In the genomic region with DNA sequence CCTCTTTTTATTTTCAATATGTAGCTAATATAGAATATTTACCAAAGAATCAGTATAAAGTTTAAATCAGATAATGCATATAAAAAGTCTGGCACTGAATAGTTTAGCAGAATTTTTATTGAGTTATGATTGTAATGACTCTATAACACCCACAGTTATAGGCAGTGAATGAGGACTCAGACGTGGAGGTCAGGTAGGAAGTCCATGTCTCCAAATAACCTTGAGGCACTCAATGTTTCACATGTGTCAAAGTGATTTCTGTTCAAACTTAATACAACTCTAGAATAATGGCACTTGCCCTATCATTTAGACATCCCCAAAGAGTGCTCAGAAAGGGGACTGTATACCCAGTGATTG, we compare ENCODE assay signal across 20 cellular contexts.
"Had no signal": no experiment of that assay in that cellular context is flagged by ENCODE, and none has a peak within 500 bp of the region (broad histone marks: within the 10 kb centered on the region; RNA-seq: fewer than 3 reads in every experiment).

No MANE protein-coding gene starts in this region.

- H3K27ac ChIP-seq: coronary artery, dorsolateral prefrontal cortex, esophagus muscularis mucosa, foreskin keratinocyte, gastroesophageal sphincter, heart left ventricle, hepatocyte, left lung, lower lobe of right lung had no signal

- H3K4me3 ChIP-seq: coronary artery, dorsolateral prefrontal cortex, esophagus muscularis mucosa, gastroesophageal sphincter, heart left ventricle, hepatocyte, left lung, lower lobe of right lung had no signal

- DNase-seq: dermis blood vessel endothelial cell; effector CD4-positive, alpha-beta T cell; effector memory CD4-positive, alpha-beta T cell; foreskin keratinocyte; heart left ventricle; hypothalamus; immature natural killer cell; islet precursor cell; kidney; kidney glomerular epithelial cell; left lung; left ventricle myocardium superior; lower lobe of right lung; mesenchymal stem cell; naive thymus-derived CD4-positive, alpha-beta T cell had no signal

- ATAC-seq: foreskin keratinocyte; gastroesophageal sphincter; heart left ventricle; left ventricle myocardium superior; naive thymus-derived CD4-positive, alpha-beta T cell had no signal
